Comparison of ENCODE assay signal across 24 cellular contexts in genomic region chrX:153526040-153526439, GRCh38. TPM values are rescaled to one million over a fixed set of nuclear protein-coding genes. Genes with fewer than 3 reads are reported as not detected.
"Had no signal": no experiment of that assay in that cellular context is flagged by ENCODE, and none has a peak within 500 bp of the region (broad histone marks: within the 10 kb centered on the region; RNA-seq: fewer than 3 reads in every experiment).

No MANE protein-coding gene starts in this region.

- H3K9me3 ChIP-seq: breast epithelium, left ventricle myocardium inferior, testis, vagina had no signal

- H3K27me3 ChIP-seq: hepatocyte, testis, vagina had no signal

- H3K4me2 ChIP-seq: hepatocyte had no signal

- H3K27ac ChIP-seq: breast epithelium, hepatocyte, left ventricle myocardium inferior, testis, vagina had no signal

- H3K79me2 ChIP-seq: hepatocyte had no signal

- H3K36me3 ChIP-seq: breast epithelium, left ventricle myocardium inferior, vagina had no signal

- H3K4me3 ChIP-seq: breast epithelium, hepatocyte, left ventricle myocardium inferior, testis, vagina had no signal

- H3K4me1 ChIP-seq: breast epithelium, left ventricle myocardium inferior, testis, vagina had no signal

- H2AFZ ChIP-seq: hepatocyte had no signal

- DNase-seq: activated CD4-positive, alpha-beta memory T cell treated with anti-CD3 and anti-CD28 coated beads for 36 hours; activated CD4-positive, alpha-beta T cell treated with anti-CD3 and anti-CD28 coated beads for 48 hours; activated effector memory CD4-positive, alpha-beta T cell treated with Interleukin-2 at 50 U/mL for 16 hours; activated naive CD4-positive, alpha-beta T cell treated with anti-CD3 and anti-CD28 coated beads for 36 hours; activated naive CD8-positive, alpha-beta T cell treated with anti-CD3 and anti-CD28 coated beads, Interleukin-2, amount 10 ng/mL, durations not matched to agents 7 days and 5 days; activated T-cell treated with anti-CD3 and anti-CD28 coated beads, Interleukin-2, amount 50 U/mL, for 72 hours; amniotic stem cell; effector memory CD4-positive, alpha-beta T cell; foreskin melanocyte; immature natural killer cell; left ventricle myocardium inferior; naive thymus-derived CD4-positive, alpha-beta T cell; stimulated activated CD4-positive, alpha-beta T cell treated with anti-CD3 and anti-CD28 coated beads, Interleukin-2, amount 100 ng/mL, for 48 hours; stimulated activated CD8-positive, alpha-beta memory T cell treated with anti-CD3 and anti-CD28 coated beads, Interleukin-4, amount 100 ng/mL, for 48 hours; stimulated activated naive B cell treated with anti-CD40 and anti-IgM and Interleukin-4, amounts not matched to agents 10 μg/mL and 1 μg/mL and 100 μg/mL, for 72 hours; testis had no signal

RNA-seq across cellular contexts. Expression of gene ATP2B3, which starts 8.6 kb away (rescaled TPM):
- total RNA-seq: activated CD4-positive, alpha-beta memory T cell treated with anti-CD3 and anti-CD28 coated beads for 36 hours; activated naive CD4-positive, alpha-beta T cell treated with anti-CD3 and anti-CD28 coated beads for 36 hours; activated naive CD8-positive, alpha-beta T cell treated with anti-CD3 and anti-CD28 coated beads, Interleukin-2, amount 10 ng/mL, durations not matched to agents 7 days and 5 days; activated T-cell treated with anti-CD3 and anti-CD28 coated beads, Interleukin-2, amount 50 U/mL, for 72 hours; breast epithelium; dermis microvascular lymphatic vessel endothelial cell; hepatocyte; kidney epithelial cell; left ventricle myocardium inferior; lung microvascular endothelial cell; naive thymus-derived CD4-positive, alpha-beta T cell; omental fat pad had no signal
- polyA plus RNA-seq: esophagus; immature natural killer cell; naive thymus-derived CD4-positive, alpha-beta T cell had no signal

RNA-seq across cellular contexts. Expression of gene BGN, which starts 31.3 kb away (rescaled TPM):
- total RNA-seq: activated CD4-positive, alpha-beta memory T cell treated with anti-CD3 and anti-CD28 coated beads for 36 hours; activated naive CD4-positive, alpha-beta T cell treated with anti-CD3 and anti-CD28 coated beads for 36 hours; activated naive CD8-positive, alpha-beta T cell treated with anti-CD3 and anti-CD28 coated beads, Interleukin-2, amount 10 ng/mL, durations not matched to agents 7 days and 5 days; activated T-cell treated with anti-CD3 and anti-CD28 coated beads, Interleukin-2, amount 50 U/mL, for 72 hours; naive thymus-derived CD4-positive, alpha-beta T cell had no signal
- polyA plus RNA-seq: immature natural killer cell; naive thymus-derived CD4-positive, alpha-beta T cell had no signal
